Comparison of ENCODE assay signal across 11 cellular contexts in genomic region chr3:183527421-183527979, GRCh38. TPM values are rescaled to one million over a fixed set of nuclear protein-coding genes. Genes with fewer than 3 reads are reported as not detected.
DNase-seq lines count a peak whose midpoint lies in the region; ATAC-seq, FAIRE-seq and TF ChIP-seq lines count a peak whose summit lies in the region.
"Had no signal": no experiment of that assay in that cellular context is flagged by ENCODE, and none has a peak within 500 bp of the region (broad histone marks: within the 10 kb centered on the region; RNA-seq: fewer than 3 reads in every experiment).

No MANE protein-coding gene starts in this region.

- peak; percentile 13 for DNase-seq in dedifferentiated amniotic fluid mesenchymal stem cell (ENCODE audit: extremely low spot score)
- no peak for DNase-seq in NCI-H510A treated with DMSO at 0.1 percent for 48 hours (lab: John Stamatoyannopoulos, UW)
- DNase-seq in AG08396 (ENCODE audit: low spot score) = no peak
- DNase-seq in psoas muscle = no peak
- DNase-seq in H54 (ENCODE audit: insufficient read length, low spot score) = no peak
- DNase-seq: SJCRH30 had no signal

- H3K36me3 ChIP-seq in psoas muscle (ENCODE audit: insufficient read depth in 1 of 2, low read depth in 1 of 2) = no peaks in the 10 kb centered on the region
- H3K36me3 ChIP-seq: SJCRH30 had no signal

- TF ChIP-seq POLR2A in H54 (IDR thresholded peaks at IDR 0.05; ENCODE audit: low read depth, low read length) = no peak

- H3K4me3 ChIP-seq in psoas muscle = no peak overlapping the region
- H3K4me3 ChIP-seq: SJCRH30 had no signal

- TF ChIP-seq CTCF in psoas muscle (IDR thresholded peaks at IDR 0.05) = no peak

- FAIRE-seq in H54 (lab: Jason Lieb, UNC) = no peak
- FAIRE-seq: bronchial epithelial cell, keratinocyte had no signal

- intact Hi-C loops in psoas muscle (cut with DNase I) = no loop called here

- H3K27me3 ChIP-seq in psoas muscle (ENCODE audit: insufficient read depth in 3 of 3, low read length in 2 of 3) = no peaks in the 10 kb centered on the region
- H3K27me3 ChIP-seq: SJCRH30 had no signal

- ATAC-seq in GM18498 (IDR thresholded peaks at IDR 0.05; ENCODE audit: unreplicated experiment) (peak; percentile 90), GM21515 (IDR thresholded peaks at IDR 0.05; ENCODE audit: unreplicated experiment) (peak; percentile 81), HG03460 (IDR thresholded peaks at IDR 0.05; ENCODE audit: unreplicated experiment) (peak; percentile 83), psoas muscle (no peak)

- 92 to 95% (median 94%) methylated on average over 6 of the region's 6 CpGs for WGBS in psoas muscle, 3 donors

- H3K4me1 ChIP-seq in psoas muscle = no peaks in the 10 kb centered on the region
- H3K4me1 ChIP-seq: SJCRH30 had no signal

- no peaks in the 10 kb centered on the region for H3K9me3 ChIP-seq in psoas muscle
- H3K9me3 ChIP-seq: SJCRH30 had no signal

- H3K27ac ChIP-seq in psoas muscle = no peak overlapping the region
- H3K27ac ChIP-seq: SJCRH30 had no signal

RNA-seq across cellular contexts. Expression of gene KLHL6, which starts 28.0 kb away (rescaled TPM):
- total RNA-seq in psoas muscle = 1 to 10 TPM in 1 of 4 donors, under 1 TPM in 3; 0.42 to 1.3 (median 0.51) TPM
- polyA plus RNA-seq in psoas muscle = under 1 TPM; 0.12 to 0.22 (median 0.13) TPM
- total RNA-seq: SJCRH30 had no signal

Comparison
In these comparisons a context has a peak if more than half of its experiments do, and no peak if none do; other contexts are left out.
1. ATAC-seq: peak in GM18498 (single experiment), GM21515 (single experiment) and HG03460 (single experiment); none in psoas muscle (0 of 4).